In genomic region chr15:49046113-49046883, GRCh38 we compare ENCODE assay signal across 8 cellular contexts. TPM values are rescaled to one million over a fixed set of nuclear protein-coding genes. Genes with fewer than 3 reads are reported as not detected.
DNase-seq lines count a peak whose midpoint lies in the region; ATAC-seq lines count a peak whose summit lies in the region.

A gene with protein sequence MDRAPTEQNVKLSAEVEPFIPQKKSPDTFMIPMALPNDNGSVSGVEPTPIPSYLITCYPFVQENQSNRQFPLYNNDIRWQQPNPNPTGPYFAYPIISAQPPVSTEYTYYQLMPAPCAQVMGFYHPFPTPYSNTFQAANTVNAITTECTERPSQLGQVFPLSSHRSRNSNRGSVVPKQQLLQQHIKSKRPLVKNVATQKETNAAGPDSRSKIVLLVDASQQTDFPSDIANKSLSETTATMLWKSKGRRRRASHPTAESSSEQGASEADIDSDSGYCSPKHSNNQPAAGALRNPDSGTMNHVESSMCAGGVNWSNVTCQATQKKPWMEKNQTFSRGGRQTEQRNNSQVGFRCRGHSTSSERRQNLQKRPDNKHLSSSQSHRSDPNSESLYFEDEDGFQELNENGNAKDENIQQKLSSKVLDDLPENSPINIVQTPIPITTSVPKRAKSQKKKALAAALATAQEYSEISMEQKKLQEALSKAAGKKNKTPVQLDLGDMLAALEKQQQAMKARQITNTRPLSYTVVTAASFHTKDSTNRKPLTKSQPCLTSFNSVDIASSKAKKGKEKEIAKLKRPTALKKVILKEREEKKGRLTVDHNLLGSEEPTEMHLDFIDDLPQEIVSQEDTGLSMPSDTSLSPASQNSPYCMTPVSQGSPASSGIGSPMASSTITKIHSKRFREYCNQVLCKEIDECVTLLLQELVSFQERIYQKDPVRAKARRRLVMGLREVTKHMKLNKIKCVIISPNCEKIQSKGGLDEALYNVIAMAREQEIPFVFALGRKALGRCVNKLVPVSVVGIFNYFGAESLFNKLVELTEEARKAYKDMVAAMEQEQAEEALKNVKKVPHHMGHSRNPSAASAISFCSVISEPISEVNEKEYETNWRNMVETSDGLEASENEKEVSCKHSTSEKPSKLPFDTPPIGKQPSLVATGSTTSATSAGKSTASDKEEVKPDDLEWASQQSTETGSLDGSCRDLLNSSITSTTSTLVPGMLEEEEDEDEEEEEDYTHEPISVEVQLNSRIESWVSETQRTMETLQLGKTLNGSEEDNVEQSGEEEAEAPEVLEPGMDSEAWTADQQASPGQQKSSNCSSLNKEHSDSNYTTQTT (minus strand): TSS chr15:49046446. CDS start chr15:49046299, 147 bp downstream.

- peak within 1 kb of the TSS; percentile 51 for H3K27ac ChIP-seq in epithelial cell of prostate

- peak; percentile 90 for ATAC-seq in GM21526 (IDR thresholded peaks at IDR 0.05; ENCODE audit: low FRiP score, unreplicated experiment)

- peak; percentile 79 for DNase-seq in DMS153 (lab: John Stamatoyannopoulos, UW)
- peak; percentile 71 for DNase-seq in HuH-7.5 (ENCODE audit: low spot score)
- DNase-seq in OCI-M1 (lab: John Stamatoyannopoulos, UW): peak; percentile 96
- DNase-seq in activated T-cell treated with anti-CD3 and anti-CD28 coated beads for 4 hours: peak; percentile 82
- peak; percentile 57 for DNase-seq in epithelial cell of prostate (ENCODE audit: low read depth, low spot score)
- DNase-seq in mucosa of gallbladder (ENCODE audit: low spot score): peak; percentile 95
- peak; percentile 71 to 79 for DNase-seq in stimulated activated CD8-positive, alpha-beta memory T cell treated with anti-CD3 and anti-CD28 coated beads, Interleukin-4, amount 100 ng/mL, for 4 hours (ENCODE audit: low read depth in 2 of 2, low spot score in 1 of 2)

RNA-seq across cellular contexts. Expression of the gene that starts here (rescaled TPM):
- 56.1 TPM for total RNA-seq in mucosa of gallbladder

Comparison
In these comparisons a context has a peak if more than half of its experiments do, and no peak if none do; other contexts are left out.
1. Peak in every context shown above with its lines: DNase-seq, ATAC-seq and H3K27ac ChIP-seq.